26 cellular contexts compared by ENCODE assay signal in the genomic region with DNA sequence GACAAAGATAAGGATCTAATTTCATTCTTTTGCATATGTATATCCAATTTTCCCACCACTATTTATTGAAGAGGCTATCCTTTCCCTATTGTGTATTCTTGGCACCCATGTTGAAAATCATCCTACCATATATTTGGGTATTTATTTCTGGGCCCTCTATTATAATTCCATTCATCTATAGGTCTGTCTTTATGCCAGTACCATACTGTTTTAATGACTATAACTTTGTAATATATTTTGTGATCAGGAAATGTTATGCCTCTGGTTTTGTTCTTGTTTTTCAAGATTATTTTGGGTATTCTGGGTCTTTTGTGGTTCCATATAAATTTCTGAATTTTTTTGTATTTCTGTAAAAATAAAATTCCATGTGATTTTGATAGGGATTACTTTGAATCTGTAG.
"Had no signal": no experiment of that assay in that cellular context is flagged by ENCODE, and none has a peak within 500 bp of the region (broad histone marks: within the 10 kb centered on the region; RNA-seq: fewer than 3 reads in every experiment).

No MANE protein-coding gene starts in this region.

- H3K9me3 ChIP-seq: ovary, right lobe of liver, sigmoid colon, thyroid gland had no signal

- H3K4me1 Mint-ChIP-seq: naive thymus-derived CD8-positive, alpha-beta T cell; stimulated activated effector memory CD8-positive, alpha-beta T cell treated with anti-CD3 and anti-CD28 coated beads, Interleukin-12 subunit alpha, Interleukin-12 subunit beta, amount 100 ng/mL, for 72 hours had no signal

- H3K4me1 ChIP-seq: psoas muscle, right lobe of liver, thyroid gland had no signal

- H3K27ac Mint-ChIP-seq: naive thymus-derived CD8-positive, alpha-beta T cell; natural killer cell treated with Interleukin-12 subunit alpha and Interleukin-12 subunit beta and Interleukin-15 and Interleukin-18, amount 100 ng/mL, for 72 hours; neural progenitor cell; stimulated activated effector memory CD8-positive, alpha-beta T cell treated with anti-CD3 and anti-CD28 coated beads, Interleukin-12 subunit alpha, Interleukin-12 subunit beta, amount 100 ng/mL, for 72 hours; stimulated activated naive B cell treated with anti-CD40 and anti-IgM and Interleukin-4, amounts not matched to agents 10 μg/mL and 1 μg/mL and 100 μg/mL, for 72 hours; stimulated activated naive CD8-positive, alpha-beta T cell treated with anti-CD3 and anti-CD28 coated beads, Interleukin-15, Interleukin-2, amounts not matched to agents 100 ng/mL and 50 ng/mL, for 24 hours had no signal

- H3K79me2 ChIP-seq: parathyroid adenoma had no signal

- H3K36me3 ChIP-seq: neural progenitor cell, ovary, right lobe of liver, sigmoid colon, stomach, thoracic aorta, thyroid gland, tibial nerve, upper lobe of left lung had no signal

- H3K4me3 Mint-ChIP-seq: naive thymus-derived CD8-positive, alpha-beta T cell; natural killer cell treated with Interleukin-12 subunit alpha and Interleukin-12 subunit beta and Interleukin-15 and Interleukin-18, amount 100 ng/mL, for 72 hours; neural progenitor cell; stimulated activated effector memory CD8-positive, alpha-beta T cell treated with anti-CD3 and anti-CD28 coated beads, Interleukin-12 subunit alpha, Interleukin-12 subunit beta, amount 100 ng/mL, for 72 hours; stimulated activated naive B cell treated with anti-CD40 and anti-IgM and Interleukin-4, amounts not matched to agents 10 μg/mL and 1 μg/mL and 100 μg/mL, for 72 hours; stimulated activated naive CD8-positive, alpha-beta T cell treated with anti-CD3 and anti-CD28 coated beads, Interleukin-15, Interleukin-2, amounts not matched to agents 100 ng/mL and 50 ng/mL, for 24 hours had no signal

- H3K27me3 ChIP-seq: neural progenitor cell, ovary, right lobe of liver, sigmoid colon, stomach, thyroid gland, upper lobe of left lung had no signal

- H3K4me2 ChIP-seq: neural progenitor cell had no signal

- ATAC-seq: naive thymus-derived CD8-positive, alpha-beta T cell; natural killer cell treated with Interleukin-12 subunit alpha and Interleukin-12 subunit beta and Interleukin-15 and Interleukin-18, amount 100 ng/mL, for 72 hours; psoas muscle; right cardiac atrium; right lobe of liver; stimulated activated effector memory CD8-positive, alpha-beta T cell treated with anti-CD3 and anti-CD28 coated beads, Interleukin-12 subunit alpha, Interleukin-12 subunit beta, amount 100 ng/mL, for 72 hours; stimulated activated naive B cell treated with anti-CD40 and anti-IgM and Interleukin-4, amounts not matched to agents 10 μg/mL and 1 μg/mL and 100 μg/mL, for 72 hours had no signal

- H3K9me3 Mint-ChIP-seq: natural killer cell treated with Interleukin-12 subunit alpha and Interleukin-12 subunit beta and Interleukin-15 and Interleukin-18, amount 100 ng/mL, for 72 hours; stimulated activated effector memory CD8-positive, alpha-beta T cell treated with anti-CD3 and anti-CD28 coated beads, Interleukin-12 subunit alpha, Interleukin-12 subunit beta, amount 100 ng/mL, for 72 hours had no signal

- H2AFZ ChIP-seq: neural progenitor cell, parathyroid adenoma had no signal

- H3K27ac ChIP-seq: neural progenitor cell, ovary, parathyroid adenoma, psoas muscle, right lobe of liver, sigmoid colon, stomach, thoracic aorta, thyroid gland, tibial nerve, upper lobe of left lung had no signal

- H3K9ac ChIP-seq: neural progenitor cell, parathyroid adenoma had no signal

- FAIRE-seq: small intestine had no signal

- H3K36me3 Mint-ChIP-seq: naive thymus-derived CD8-positive, alpha-beta T cell; neural progenitor cell; stimulated activated effector memory CD8-positive, alpha-beta T cell treated with anti-CD3 and anti-CD28 coated beads, Interleukin-12 subunit alpha, Interleukin-12 subunit beta, amount 100 ng/mL, for 72 hours; stimulated activated naive B cell treated with anti-CD40 and anti-IgM and Interleukin-4, amounts not matched to agents 10 μg/mL and 1 μg/mL and 100 μg/mL, for 72 hours had no signal

- DNase-seq: naive thymus-derived CD8-positive, alpha-beta T cell; occipital lobe; ovary; posterior cingulate gyrus; psoas muscle; right cardiac atrium; right lobe of liver; sigmoid colon; small intestine; stimulated activated CD4-positive, alpha-beta T cell treated with anti-CD3 and anti-CD28 coated beads, Interleukin-15, amount 100 ng/mL, for 24 hours; stimulated activated CD4-positive, alpha-beta T cell treated with anti-CD3 and anti-CD28 coated beads, Interleukin-2, amount 100 ng/mL, for 24 hours; stimulated activated CD4-positive, alpha-beta T cell treated with anti-CD3 and anti-CD28 coated beads, Interleukin-2, amount 100 ng/mL, for 48 hours; stimulated activated CD4-positive, alpha-beta T cell treated with anti-CD3 and anti-CD28 coated beads, Interleukin-4, amount 100 ng/mL, for 24 hours; stimulated activated naive B cell treated with anti-CD40 and anti-IgM and Interleukin-4, amounts not matched to agents 10 μg/mL and 1 μg/mL and 100 μg/mL, for 72 hours; stimulated activated naive CD4-positive, alpha-beta T cell treated with Interleukin-2 at 50 U/mL for 16 hours; stomach; thyroid gland; trophoblast cell; upper lobe of left lung had no signal

- H3K4me3 ChIP-seq: neural progenitor cell, ovary, psoas muscle, right lobe of liver, sigmoid colon, stomach, thoracic aorta, thyroid gland, tibial nerve, upper lobe of left lung had no signal
